Comparison of ENCODE assay signal across 16 cellular contexts in genomic region chr11:114384487-114384886, GRCh38.
"Had no signal": no experiment of that assay in that cellular context is flagged by ENCODE, and none has a peak within 500 bp of the region (broad histone marks: within the 10 kb centered on the region; RNA-seq: fewer than 3 reads in every experiment).

No MANE protein-coding gene starts in this region.

- H3K9me3 Mint-ChIP-seq: dendritic cell treated with granulocyte-macrophage colony-stimulating factor and Interleukin-4, amounts not matched to agents 40 ng/mL and 50 ng/mL, for 4 days had no signal

- ATAC-seq: stimulated activated naive B cell treated with anti-CD40 and anti-IgM and Interleukin-4, amounts not matched to agents 10 μg/mL and 1 μg/mL and 100 μg/mL, for 72 hours; T-helper 17 cell had no signal

- H3K4me1 ChIP-seq: ascending aorta had no signal

- H3K4me3 ChIP-seq: ascending aorta had no signal

- H3K27me3 ChIP-seq: ascending aorta had no signal

- H3K27ac ChIP-seq: ascending aorta had no signal

- FAIRE-seq: bronchial epithelial cell had no signal

- H3K27ac Mint-ChIP-seq: dendritic cell treated with granulocyte-macrophage colony-stimulating factor and Interleukin-4, amounts not matched to agents 40 ng/mL and 50 ng/mL, for 4 days; nephron; stimulated activated naive B cell treated with anti-CD40 and anti-IgM and Interleukin-4, amounts not matched to agents 10 μg/mL and 1 μg/mL and 100 μg/mL, for 72 hours; T-helper 17 cell had no signal

- H3K4me3 Mint-ChIP-seq: dendritic cell treated with granulocyte-macrophage colony-stimulating factor and Interleukin-4, amounts not matched to agents 40 ng/mL and 50 ng/mL, for 4 days; nephron; stimulated activated naive B cell treated with anti-CD40 and anti-IgM and Interleukin-4, amounts not matched to agents 10 μg/mL and 1 μg/mL and 100 μg/mL, for 72 hours; T-helper 17 cell had no signal

- H3K9me3 ChIP-seq: ascending aorta had no signal

- H3K4me1 Mint-ChIP-seq: stimulated activated naive B cell treated with anti-CD40 and anti-IgM and Interleukin-4, amounts not matched to agents 10 μg/mL and 1 μg/mL and 100 μg/mL, for 72 hours had no signal

- DNase-seq: activated CD4-positive, alpha-beta T cell treated with anti-CD3 and anti-CD28 coated beads, Interleukin-2, amount 50 U/mL, for 1 hour; activated T-cell treated with anti-CD3 and anti-CD28 coated beads, Interleukin-2, amount 50 U/mL, for 1 hour; effector memory CD4-positive, alpha-beta T cell; foreskin melanocyte; kidney glomerular epithelial cell; mesendoderm; nucleus accumbens; stimulated activated CD4-positive, alpha-beta T cell treated with anti-CD3 and anti-CD28 coated beads, Interleukin-2, amount 100 ng/mL, for 48 hours; stimulated activated naive B cell treated with anti-CD40 and anti-IgM and Interleukin-4, amounts not matched to agents 10 μg/mL and 1 μg/mL and 100 μg/mL, for 72 hours; substantia nigra; T-helper 17 cell; trophoblast cell had no signal

- H3K36me3 Mint-ChIP-seq: stimulated activated naive B cell treated with anti-CD40 and anti-IgM and Interleukin-4, amounts not matched to agents 10 μg/mL and 1 μg/mL and 100 μg/mL, for 72 hours had no signal

- H3K36me3 ChIP-seq: ascending aorta had no signal
